ENCODE assay signal across 9 cellular contexts in the genomic region with DNA sequence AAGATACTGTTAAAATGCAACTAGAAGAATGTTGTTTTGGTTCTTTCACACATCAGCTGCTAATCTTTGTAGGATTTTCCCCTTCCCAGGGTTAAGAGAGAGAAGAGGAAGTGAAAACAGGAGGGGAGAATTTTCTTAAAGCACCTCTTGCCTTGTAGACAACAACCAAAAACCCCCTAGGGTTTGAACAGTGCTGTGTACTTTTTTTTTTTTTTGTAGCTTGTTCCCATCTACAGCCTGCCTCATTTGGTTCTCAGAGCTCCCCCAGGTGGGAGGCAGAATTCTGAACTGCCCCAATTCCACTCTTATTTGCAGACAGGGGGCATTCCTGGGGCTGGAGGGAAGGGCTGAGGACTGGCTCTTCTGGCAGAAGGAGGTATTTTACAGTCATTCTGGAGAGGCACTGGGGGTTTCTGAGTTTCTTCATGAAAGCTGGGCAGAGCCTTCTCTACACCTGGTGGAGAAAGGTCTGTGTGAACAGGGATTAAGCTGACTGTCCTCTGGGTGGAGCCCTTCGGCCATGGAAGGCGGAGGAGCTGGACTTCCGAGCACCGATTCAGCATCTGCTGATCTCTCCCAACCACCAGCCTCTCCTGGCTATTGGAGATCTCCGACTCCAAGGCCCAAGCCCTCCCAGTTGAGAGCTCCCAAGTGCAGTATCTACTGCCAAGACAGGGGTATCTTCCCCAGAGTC. TPM values are rescaled to one million over a fixed set of nuclear protein-coding genes. Genes with fewer than 3 reads are reported as not detected.
DNase-seq lines count a peak whose midpoint lies in the region; TF ChIP-seq lines count a peak whose summit lies in the region.
"Had no signal": no experiment of that assay in that cellular context is flagged by ENCODE, and none has a peak within 500 bp of the region (broad histone marks: within the 10 kb centered on the region; RNA-seq: fewer than 3 reads in every experiment).

No MANE protein-coding gene starts in this region.

- H4K91ac ChIP-seq in H9 (ENCODE audit: insufficient read length, low read depth, low read length) (no peak overlapping the region), trophoblast cell (ENCODE audit: low read depth, low read length) (no peak overlapping the region)

- H3K27ac ChIP-seq in H9 (ENCODE audit: insufficient read length, low read depth, low read length) (no peak overlapping the region), MM.1S (ENCODE audit: low read length) (peak overlapping the region; percentile 57; the same call in 1 of the 2 replicates), WERI-Rb-1 (no peak overlapping the region), fibroblast of lung (ENCODE audit: insufficient read depth, low read length) (no peak overlapping the region), trophoblast cell (ENCODE audit: low read depth, low read length) (no peak overlapping the region)

- H3K27me3 ChIP-seq in H9 (ENCODE audit: insufficient read depth, low read length) (no peaks in the 10 kb centered on the region), MM.1S (replicated peaks; ENCODE audit: insufficient read depth, low read length) (no peaks in the 10 kb centered on the region), WERI-Rb-1 (ENCODE audit: insufficient read depth, low read depth, severe bottlenecking) (peaks cover 86% of the 10 kb centered on the region), fibroblast of lung (ENCODE audit: control insufficient read depth, insufficient read depth, low read length) (peaks cover 35% of the 10 kb centered on the region), trophoblast cell (ENCODE audit: insufficient read depth, low read length) (no peaks in the 10 kb centered on the region)

- WGBS in H9 (ENCODE audit: extremely low coverage, insufficient read length, low lambda C conversion rate): no CpG with 5 or more reads among the region's 5 CpGs
- WGBS in trophoblast cell (ENCODE audit: extremely low coverage, insufficient coverage, insufficient read length): no CpG with 5 or more reads among the region's 5 CpGs

- peak; percentile 42 for TF ChIP-seq CTCF in AG04449 (IDR thresholded peaks at IDR 0.05; ENCODE audit: insufficient read depth, low read length, missing control alignments)
- peak; percentile 58 for TF ChIP-seq CTCF in GM10266 (IDR thresholded peaks at IDR 0.05; ENCODE audit: control insufficient read depth, insufficient read depth, low read depth, missing control alignments)
- TF ChIP-seq CTCF in H9 (conservative IDR thresholded peaks at IDR 0.05): peak; percentile 74
- peak; percentile 69 for TF ChIP-seq CTCF in MM.1S (IDR thresholded peaks at IDR 0.05; ENCODE audit: low read length)
- peak; percentile 90 for TF ChIP-seq CTCF in WERI-Rb-1 (IDR thresholded peaks at IDR 0.05; ENCODE audit: low read depth, low read length)
- peak; percentile 36 to 49 for TF ChIP-seq CTCF in fibroblast of lung (conservative IDR thresholded peaks at IDR 0.05 in 1 of 2, IDR thresholded peaks at IDR 0.05 in 1 of 2; ENCODE audit: low read depth in 1 of 2, low read length in 2 of 2)

- H3K27me3 Mint-ChIP-seq in H9 (ENCODE audit: low read depth): peaks cover 22% of the 10 kb centered on the region

- H3K9me2 ChIP-seq in MM.1S (replicated peaks; ENCODE audit: insufficient read depth, low read length): no peaks in the 10 kb centered on the region

- no peak overlapping the region for H2BK20ac ChIP-seq in H9 (ENCODE audit: low read depth, low read length, poor library complexity, severe bottlenecking)

- no peak overlapping the region for H3K14ac ChIP-seq in H9 (ENCODE audit: insufficient read depth, low read length)
- no peak overlapping the region for H3K14ac ChIP-seq in trophoblast cell (ENCODE audit: low read length)

- no peak overlapping the region; a peak in 1 of 5 replicates for H3K4me3 Mint-ChIP-seq in H9

- no peak overlapping the region for H4K8ac ChIP-seq in H9 (replicated peaks; ENCODE audit: insufficient read length, low read depth, low read length)
- no peak overlapping the region for H4K8ac ChIP-seq in trophoblast cell (ENCODE audit: low read depth, low read length)

- peaks cover 12% of the 10 kb centered on the region for H3F3A ChIP-seq in MM.1S (ENCODE audit: insufficient read depth, low read length)

- H2BK5ac ChIP-seq in H9 (ENCODE audit: insufficient read length, low read length) (no peak overlapping the region), trophoblast cell (ENCODE audit: low read depth, low read length, poor library complexity) (no peak overlapping the region)

- H2BK120ac ChIP-seq in H9 (ENCODE audit: low read depth, low read length, poor library complexity, severe bottlenecking) (no peak overlapping the region), trophoblast cell (ENCODE audit: insufficient read depth, low read length, poor library complexity) (no peak overlapping the region)

- H3K36me3 ChIP-seq in MM.1S (replicated peaks; ENCODE audit: insufficient read depth, low read length): no peaks in the 10 kb centered on the region
- no peaks in the 10 kb centered on the region for H3K36me3 ChIP-seq in WERI-Rb-1
- H3K36me3 ChIP-seq in fibroblast of lung (ENCODE audit: control insufficient read depth, insufficient read depth, low read length): no peaks in the 10 kb centered on the region
- H3K36me3 ChIP-seq in trophoblast cell (ENCODE audit: control insufficient read depth in 1 of 2, insufficient read depth in 2 of 2, low read length in 2 of 2): no peaks in the 10 kb centered on the region

- no peaks in the 10 kb centered on the region for H3K4me1 ChIP-seq in H9 (ENCODE audit: insufficient read depth, low read length)
- peaks cover 20% of the 10 kb centered on the region for H3K4me1 ChIP-seq in MM.1S (ENCODE audit: low read length)
- H3K4me1 ChIP-seq in fibroblast of lung (ENCODE audit: control insufficient read depth, extremely low read depth, insufficient read depth, low read length): no peaks in the 10 kb centered on the region
- peaks cover 6 to 9% of the 10 kb centered on the region in 2 experiments for H3K4me1 ChIP-seq in trophoblast cell (ENCODE audit: control insufficient read depth in 1 of 2, insufficient read depth in 2 of 2, low read length in 2 of 2)

- POLR2A ChIA-PET in AG04449 (lab: Yijun Ruan, JAX): interaction anchor here (0.6 kb wide), 1 partner anchor 1047 kb away, joined by 3 read pairs; no protein-coding TSS in a partner anchor

- H3K4me1 Mint-ChIP-seq in H9: peaks cover 8 to 14% of the 10 kb centered on the region in 2 experiments

- H3K9me3 Mint-ChIP-seq in H9: no peaks in the 10 kb centered on the region

- DNase-seq in AG04449 (ENCODE audit: low read depth, low spot score) (no peak), GM10266 (ENCODE audit: extremely low spot score) (peak; percentile 72), H9 (peak; percentile 90), MM.1S (peak; percentile 79), WERI-Rb-1 (peak; percentile 88), fibroblast of lung (ENCODE audit: low read depth in 2 of 2) (peak; percentile 35 to 49), trophoblast cell (peak; percentile 46 to 68), occipital lobe (lab: John Stamatoyannopoulos, UW) (no peak)

- H3K23ac ChIP-seq in H9 (ENCODE audit: insufficient read length, low read depth, low read length) (no peak overlapping the region), trophoblast cell (ENCODE audit: low read length) (no peak overlapping the region)

- no peak overlapping the region for H4K5ac ChIP-seq in H9 (ENCODE audit: insufficient read length, low read depth, low read length)

- H3K79me2 ChIP-seq in H9 (ENCODE audit: insufficient read depth, low read length) (no peaks in the 10 kb centered on the region), MM.1S (ENCODE audit: low read length) (no peaks in the 10 kb centered on the region), fibroblast of lung (ENCODE audit: control insufficient read depth, insufficient read depth, low read length) (no peaks in the 10 kb centered on the region), trophoblast cell (ENCODE audit: control insufficient read depth, insufficient read depth, low read length, poor library complexity) (no peaks in the 10 kb centered on the region)

- H4K20me1 ChIP-seq in H9 (ENCODE audit: control insufficient read depth, insufficient read depth, insufficient read length) (no peaks in the 10 kb centered on the region), MM.1S (ENCODE audit: insufficient read depth, low read length) (no peaks in the 10 kb centered on the region), fibroblast of lung (ENCODE audit: control insufficient read depth, extremely low read depth, insufficient read depth, low read length) (no peaks in the 10 kb centered on the region)

- no peaks in the 10 kb centered on the region for H3K23me2 ChIP-seq in H9 (ENCODE audit: insufficient read length, low read depth, low read length, poor library complexity, severe bottlenecking)

- no peak overlapping the region for H3K4me3 ChIP-seq in AG04449 (ENCODE audit: low read depth, low read length)
- H3K4me3 ChIP-seq in MM.1S (ENCODE audit: low read length): peak overlapping the region; percentile 7; the same call in 1 of the 2 replicates
- no peak overlapping the region for H3K4me3 ChIP-seq in WERI-Rb-1 (ENCODE audit: low read depth, low read length)
- H3K4me3 ChIP-seq in fibroblast of lung (replicated peaks in 1 of 4; ENCODE audit: control extremely low read depth in 1 of 4, insufficient read depth in 1 of 4, low read depth in 3 of 4, low read length in 4 of 4): no peak overlapping the region
- H3K4me3 ChIP-seq in trophoblast cell (ENCODE audit: low read depth, low read length): no peak overlapping the region

- H3K56ac ChIP-seq in H9 (ENCODE audit: insufficient read length, low read depth, low read length): no peak overlapping the region

- H4K12ac ChIP-seq in trophoblast cell (ENCODE audit: low read depth, low read length): no peak overlapping the region

- no peaks in the 10 kb centered on the region for H3K9me3 ChIP-seq in H9 (ENCODE audit: control insufficient read depth, low read depth, low read length)
- H3K9me3 ChIP-seq in MM.1S (replicated peaks; ENCODE audit: insufficient read depth, low read length): no peaks in the 10 kb centered on the region
- no peaks in the 10 kb centered on the region for H3K9me3 ChIP-seq in WERI-Rb-1 (ENCODE audit: severe bottlenecking)
- no peaks in the 10 kb centered on the region for H3K9me3 ChIP-seq in fibroblast of lung (ENCODE audit: control insufficient read depth, insufficient read depth, low read depth, low read length)
- H3K9me3 ChIP-seq in trophoblast cell (ENCODE audit: insufficient read depth, low read depth, low read length): no peaks in the 10 kb centered on the region

- H2AK5ac ChIP-seq in H9 (ENCODE audit: insufficient read length, low read length) (no peak overlapping the region), trophoblast cell (ENCODE audit: low read length) (no peak overlapping the region)

- H3K36me3 Mint-ChIP-seq in H9 (ENCODE audit: insufficient read depth in 1 of 3, low read depth in 3 of 3): no peaks in the 10 kb centered on the region; a peak in 1 of 7 replicates

- H3T11ph ChIP-seq in H9 (ENCODE audit: low read length): no peak overlapping the region

- H3K4me2 ChIP-seq in H9 (ENCODE audit: insufficient read depth, insufficient read length, low read length): no peak overlapping the region
- peak overlapping the region; percentile 58 for H3K4me2 ChIP-seq in MM.1S (ENCODE audit: low read depth, low read length)
- H3K4me2 ChIP-seq in fibroblast of lung (ENCODE audit: extremely low read depth, insufficient read depth, low read length): no peak overlapping the region
- no peak overlapping the region for H3K4me2 ChIP-seq in trophoblast cell (ENCODE audit: low read length)

- H2BK15ac ChIP-seq in H9 (ENCODE audit: low read depth, low read length): no peak overlapping the region

- H3K4ac ChIP-seq in H9 (ENCODE audit: low read depth, low read length): no peak overlapping the region
- H3K4ac ChIP-seq in trophoblast cell (ENCODE audit: low read depth, low read length): no peak overlapping the region

- CTCF ChIA-PET in AG04449 (lab: Yijun Ruan, JAX): interaction anchor here (0.5 to 10.6 kb wide), 22 partner anchors 8 to 1078 kb away, joined by 3 to 159 read pairs (median 4); no protein-coding TSS in a partner anchor

- H3K27ac Mint-ChIP-seq in H9: peak overlapping the region in 2 of 3 experiments; percentile 21 to 32; a peak in 1 of 7 replicates

- H3K79me1 ChIP-seq in H9 (ENCODE audit: insufficient read depth, low read depth, low read length, poor library complexity, severe bottlenecking) (no peaks in the 10 kb centered on the region), trophoblast cell (ENCODE audit: low read length) (peaks cover 7% of the 10 kb centered on the region)

- H2BK12ac ChIP-seq in H9 (ENCODE audit: insufficient read length, low read depth, low read length) (no peak overlapping the region), trophoblast cell (ENCODE audit: low read length) (peak overlapping the region; percentile 11)

- H3K18ac ChIP-seq in H9 (ENCODE audit: insufficient read length, low read depth, low read length) (no peak overlapping the region), trophoblast cell (ENCODE audit: low read length) (no peak overlapping the region)

- no peak overlapping the region for H2AFZ ChIP-seq in H9 (ENCODE audit: low read length)
- H2AFZ ChIP-seq in MM.1S (ENCODE audit: low read length): peak overlapping the region; percentile 69
- H2AFZ ChIP-seq in fibroblast of lung (ENCODE audit: low read length): no peak overlapping the region
- no peak overlapping the region for H2AFZ ChIP-seq in trophoblast cell (ENCODE audit: insufficient read depth, low read length, poor library complexity)

- H3K9ac ChIP-seq in H9 (ENCODE audit: extremely low read depth, insufficient read length, low read length) (no peak overlapping the region), MM.1S (ENCODE audit: low read length) (peak overlapping the region; percentile 18; the same call in 1 of the 2 replicates), fibroblast of lung (ENCODE audit: insufficient read depth, low read length) (no peak overlapping the region), trophoblast cell (ENCODE audit: low read length) (no peak overlapping the region)

RNA-seq across cellular contexts. Expression of a gene that starts 32.2 kb away (rescaled TPM):
- 122 and 126 TPM in 2 replicates for total RNA-seq in H9 (2021)
- total RNA-seq in fibroblast of lung: 75.6 and 86.5 TPM in 2 replicates
- polyA plus RNA-seq in fibroblast of lung: 93.8 and 103 TPM in 2 replicates
- 110 and 134 TPM in 2 replicates for polyA plus RNA-seq in fibroblast of lung (2012)
- polyA minus RNA-seq in fibroblast of lung (ENCODE audit: low replicate concordance): 10.2 and 21.9 TPM in 2 replicates
- polyA plus RNA-seq in trophoblast cell (2013): 112 and 118 TPM in 2 replicates
- total RNA-seq in occipital lobe: 109 TPM

RNA-seq across cellular contexts. Expression of a gene that starts 49.5 kb away (rescaled TPM):
- total RNA-seq in H9 (2021) (0.13 and 0.18 TPM in 2 replicates), fibroblast of lung (under 0.01 and 0.33 TPM in 2 replicates), occipital lobe (3.6 TPM)
- 0.05 TPM in 1 of 2 replicates, not detected in the other for polyA plus RNA-seq in fibroblast of lung
- 0.05 TPM in 1 of 2 replicates, not detected in the other for polyA plus RNA-seq in fibroblast of lung (2012)
- polyA minus RNA-seq in fibroblast of lung (ENCODE audit: low replicate concordance): not detected in 2 replicates
- 0.08 and 0.10 TPM in 2 replicates for polyA plus RNA-seq in trophoblast cell (2013)

RNA-seq across cellular contexts. Expression of a gene that starts 50.2 kb away (rescaled TPM):
- total RNA-seq in H9 (2021) (0.31 TPM in 1 of 2 replicates, not detected in the other), fibroblast of lung (under 0.01 TPM in 1 of 2 replicates, not detected in the other), occipital lobe (not detected)
- 0.07 and 0.10 TPM in 2 replicates for polyA plus RNA-seq in fibroblast of lung
- polyA plus RNA-seq in fibroblast of lung (2012): 0.14 and 0.22 TPM in 2 replicates
- 0.30 TPM in 1 of 2 replicates, not detected in the other for polyA minus RNA-seq in fibroblast of lung (ENCODE audit: low replicate concordance)
- 217 and 236 TPM in 2 replicates for polyA plus RNA-seq in trophoblast cell (2013)
- polyA plus RNA-seq: neural cell had no signal

Comparison
In these comparisons a context has a peak if more than half of its experiments do, and no peak if none do; other contexts are left out.
1. DNase-seq: peak in GM10266 (single experiment), H9 (single experiment), MM.1S (single experiment), WERI-Rb-1 (single experiment), fibroblast of lung (2 of 2) and trophoblast cell (2 of 2); none in AG04449 (single experiment) and occipital lobe (single experiment).
2. Peak in every context shown above with its lines, with median percentiles within 50 percentile points of each other: CTCF ChIP-seq.